ENCODE assay signal across 8 cellular contexts in genomic region chr7:131513245-131514061, GRCh38. TPM values are rescaled to one million over a fixed set of nuclear protein-coding genes. Genes with fewer than 3 reads are reported as not detected.
DNase-seq lines count a peak whose midpoint lies in the region; ATAC-seq and TF ChIP-seq lines count a peak whose summit lies in the region.

No MANE protein-coding gene starts in this region.

- no peaks in the 10 kb centered on the region for H3K9me3 ChIP-seq in OCI-LY1 (ENCODE audit: low read length)

- DNase-seq in Calu3 (peak; percentile 88), HuH-7.5 (ENCODE audit: low spot score) (peak; percentile 79), epithelial cell of proximal tubule (ENCODE audit: low read depth) (no peak), myocyte (ENCODE audit: low read depth) (peak; percentile 94)
- DNase-seq in activated CD8-positive, alpha-beta memory T cell treated with anti-CD3 and anti-CD28 coated beads, Interleukin-2, amount 50 U/mL, for 48 hours, result peak; percentile 93
- DNase-seq in stimulated activated CD8-positive, alpha-beta memory T cell treated with anti-CD3 and anti-CD28 coated beads, Interleukin-7, amount 100 ng/mL, for 1 hour (ENCODE audit: low read depth in 2 of 2), result peak; percentile 34 to 53

- H3K4me3 ChIP-seq in OCI-LY1 (ENCODE audit: low read depth, low read length, poor library complexity, severe bottlenecking), result peak overlapping the region; percentile 13
- H3K4me3 ChIP-seq in epithelial cell of proximal tubule (ENCODE audit: low read depth, low read length), result no peak overlapping the region

- H3K4me1 Mint-ChIP-seq in Calu3 (ENCODE audit: low read depth, unreplicated experiment), result peaks cover 10% of the 10 kb centered on the region

- intact Hi-C loops in Calu3 (cut with micrococcal nuclease; ENCODE audit: unreplicated experiment), result no loop called here

- no peaks in the 10 kb centered on the region; the same call in 1 of the 2 replicates for H3K27me3 ChIP-seq in OCI-LY1 (ENCODE audit: insufficient read depth, low read length)

- no peak overlapping the region for H3K9ac ChIP-seq in OCI-LY1 (ENCODE audit: low read length)

- CTCF ChIA-PET in Calu3 (lab: Charles Lee), result interaction anchor here (0.7 kb wide), 1 partner anchor 450 kb away, joined by 9 read pairs; no protein-coding TSS in a partner anchor

- H3K36me3 ChIP-seq in OCI-LY1 (ENCODE audit: insufficient read depth, low read length), result no peaks in the 10 kb centered on the region

- TF ChIP-seq CTCF in Calu3 (IDR thresholded peaks at IDR 0.05; ENCODE audit: unreplicated experiment) (peak; percentile 83), OCI-LY1 (IDR thresholded peaks at IDR 0.05; ENCODE audit: low read length) (peak; percentile 100), epithelial cell of proximal tubule (conservative IDR thresholded peaks at IDR 0.05; ENCODE audit: low read depth, low read length) (peak; percentile 97)

- no peaks in the 10 kb centered on the region for H3K79me2 ChIP-seq in OCI-LY1 (ENCODE audit: insufficient read depth, low read length)

- BruUV-seq in Calu3 (replicated peaks; lab: Mats Ljungman, UMichigan), result no TSS peak

- no peaks in the 10 kb centered on the region for H4K20me1 ChIP-seq in OCI-LY1 (ENCODE audit: insufficient read depth, low read length)

- no peaks in the 10 kb centered on the region for H3F3A ChIP-seq in OCI-LY1 (ENCODE audit: insufficient read depth, low read length)

- no peak overlapping the region for H3K27ac ChIP-seq in OCI-LY1 (ENCODE audit: low read depth, low read length, poor library complexity, severe bottlenecking)

- no peak overlapping the region for H2AFZ ChIP-seq in OCI-LY1 (ENCODE audit: low read length)

- no peaks in the 10 kb centered on the region for H3K9me3 Mint-ChIP-seq in Calu3 (ENCODE audit: low read depth, unreplicated experiment)

- peak; percentile 89 for ATAC-seq in GM21447 (IDR thresholded peaks at IDR 0.05; ENCODE audit: unreplicated experiment)

- H3K27ac Mint-ChIP-seq in Calu3 (ENCODE audit: unreplicated experiment), result no peak overlapping the region

- peaks cover 6% of the 10 kb centered on the region for H3K4me1 ChIP-seq in OCI-LY1 (ENCODE audit: insufficient read depth, low read length, severe bottlenecking)

- H3K27me3 Mint-ChIP-seq in Calu3 (ENCODE audit: unreplicated experiment), result no peaks in the 10 kb centered on the region

- no peaks in the 10 kb centered on the region for H3K9me2 ChIP-seq in OCI-LY1 (ENCODE audit: low read depth, low read length)

- H3K36me3 Mint-ChIP-seq in Calu3 (ENCODE audit: insufficient read depth, unreplicated experiment), result peaks cover 5% of the 10 kb centered on the region

- peak overlapping the region; percentile 38; the same call in 1 of the 2 replicates for H3K4me2 ChIP-seq in OCI-LY1 (ENCODE audit: low read length)

- no peak overlapping the region for H3K4me3 Mint-ChIP-seq in Calu3 (ENCODE audit: low read depth, unreplicated experiment)

RNA-seq across cellular contexts. Expression of gene PODXL, which starts 43.0 kb away (rescaled TPM):
- 15.5 and 24.7 TPM in 2 replicates for total RNA-seq in Calu3 (2022)
- total RNA-seq in epithelial cell of proximal tubule, result 11.4 and 26.3 TPM in 2 replicates
- total RNA-seq in myocyte, result 13.8 and 29.2 TPM in 2 replicates
- polyA plus RNA-seq in myocyte (2012), result 18.8 TPM
